ENCODE assay signal across 20 cellular contexts in genomic region chr16:85954927-85955539, GRCh38. TPM values are rescaled to one million over a fixed set of nuclear protein-coding genes. Genes with fewer than 3 reads are reported as not detected.
A peak's percentile ranks its signal among the peaks of the same experiment; 100 is the strongest.
DNase-seq lines count a peak whose midpoint lies in the region; ATAC-seq, FAIRE-seq and TF ChIP-seq lines count a peak whose summit lies in the region.
"Had no signal": no experiment of that assay in that cellular context is flagged by ENCODE, and none has a peak within 500 bp of the region (broad histone marks: within the 10 kb centered on the region; RNA-seq: fewer than 3 reads in every experiment).

No MANE protein-coding gene starts in this region.

- no TSS peak for BruUV-seq in GM12878 (replicated peaks; lab: Mats Ljungman, UMichigan)

- H3K9ac ChIP-seq in BLaER1 (no peak overlapping the region), GM12878 (ENCODE audit: control insufficient read depth, insufficient read depth, low read length) (no peak overlapping the region)

- CTCF ChIA-PET in GM12878 (lab: Yijun Ruan, JAX) = interaction anchor here (0.7 to 1.3 kb wide), 3 partner anchors 8 to 49 kb away, joined by 3 to 5 read pairs (median 4); no protein-coding TSS in a partner anchor
- CTCF ChIA-PET in CD8-positive, alpha-beta memory T cell (lab: Charles Lee) = no interaction called here

- intact Hi-C loops in GM12878 (cut with micrococcal nuclease; ENCODE audit: unreplicated experiment) = no loop called here

- DNase-seq in GM12878 (ENCODE audit: low read depth, low spot score) = no peak
- DNase-seq in CD8-positive, alpha-beta memory T cell = no peak
- DNase-seq in naive thymus-derived CD8-positive, alpha-beta T cell = no peak
- no peak for DNase-seq in substantia nigra (lab: John Stamatoyannopoulos, UW)
- DNase-seq: DMS79 treated with DMSO at 0.1 percent for 48 hours, KBM-7, NCI-H1417, NCI-H187 treated with DMSO at 0.1 percent for 48 hours, NCI-H226, NCI-H524, NCI-H82, SHP77 had no signal

- H3K4me1 Mint-ChIP-seq in stimulated activated memory B cell treated with anti-CD40 and anti-IgM and Interleukin-4, amounts not matched to agents 10 μg/mL and 1 μg/mL and 100 μg/mL, for 72 hours = peaks cover 58% of the 10 kb centered on the region
- H3K4me1 Mint-ChIP-seq in CD8-positive, alpha-beta memory T cell = peaks cover 0 to 12% (median under 1%) of the 10 kb centered on the region in 3 donors
- peaks cover under 1 to 26% (median 8%) of the 10 kb centered on the region in 4 donors for H3K4me1 Mint-ChIP-seq in naive thymus-derived CD8-positive, alpha-beta T cell

- peak; percentile 15 for ATAC-seq in GM21529 (IDR thresholded peaks at IDR 0.05; ENCODE audit: unreplicated experiment)
- ATAC-seq in GM12878 = peak; percentile 59
- ATAC-seq in stimulated activated memory B cell treated with anti-CD40 and anti-IgM and Interleukin-4, amounts not matched to agents 10 μg/mL and 1 μg/mL and 100 μg/mL, for 72 hours = peak; percentile 72
- ATAC-seq in naive thymus-derived CD8-positive, alpha-beta T cell = no peak
- ATAC-seq: GM23338, HCT116 had no signal

- no peak for FAIRE-seq in GM12878 (lab: Jason Lieb, UNC)

- H3K4me3 ChIP-seq in BLaER1 (no peak overlapping the region), GM12878 (no peak overlapping the region)
- no peak overlapping the region for H3K4me3 ChIP-seq in CD8-positive, alpha-beta memory T cell (ENCODE audit: low read length)
- H3K4me3 ChIP-seq: GM23338, SK-N-MC had no signal

- in situ Hi-C loops in GM12878 (cut with MboI) = no loop called here

- peak overlapping the region; percentile 75 for H3K27ac Mint-ChIP-seq in stimulated activated memory B cell treated with anti-CD40 and anti-IgM and Interleukin-4, amounts not matched to agents 10 μg/mL and 1 μg/mL and 100 μg/mL, for 72 hours
- peak overlapping the region in 2 of 8 donors; percentile 42 to 74 for H3K27ac Mint-ChIP-seq in CD8-positive, alpha-beta memory T cell
- H3K27ac Mint-ChIP-seq in naive thymus-derived CD8-positive, alpha-beta T cell = peak overlapping the region in 1 of 10 donors; percentile 34
- H3K27ac Mint-ChIP-seq: CD14-positive monocyte, GM23338 had no signal

- 72% methylated on average over 13 of the region's 13 CpGs for WGBS in GM12878 (ENCODE audit: insufficient coverage, insufficient replicate concordance, low lambda C conversion rate, missing lambda C conversion rate)

- POLR2A ChIA-PET in GM12878 (lab: Charles Lee) = no interaction called here
- POLR2A ChIA-PET in CD8-positive, alpha-beta memory T cell (lab: Charles Lee) = no interaction called here
- POLR2A ChIA-PET in naive thymus-derived CD8-positive, alpha-beta T cell (lab: Charles Lee) = interaction anchor here (1.2 kb wide), 1 partner anchor 11 kb away, joined by 3 read pairs; no protein-coding TSS in a partner anchor

- H3K9me3 ChIP-seq in BLaER1 (no peaks in the 10 kb centered on the region), GM12878 (replicated peaks; ENCODE audit: control insufficient read depth, insufficient read depth, low read length) (no peaks in the 10 kb centered on the region)
- H3K9me3 ChIP-seq in CD8-positive, alpha-beta memory T cell (ENCODE audit: low read length) = no peaks in the 10 kb centered on the region

- no peak for TF ChIP-seq CTCF in GM12878 (IDR thresholded peaks at IDR 0.05 in 2 of 3, conservative IDR thresholded peaks at IDR 0.05 in 1 of 3; ENCODE audit: control insufficient read depth in 2 of 3, extremely low read depth in 1 of 3, insufficient read depth in 1 of 3, low read depth in 3 of 3, low read length in 3 of 3)

- SMC1A ChIA-PET in GM12878 (lab: Charles Lee; ENCODE audit: uncharacterized antibody, unreplicated experiment) = interaction anchor here (1.1 to 2.5 kb wide), 5 partner anchors 10 to 52 kb away, joined by 3 to 16 read pairs (median 3); no protein-coding TSS in a partner anchor

- no peaks in the 10 kb centered on the region for H3K27me3 Mint-ChIP-seq in stimulated activated memory B cell treated with anti-CD40 and anti-IgM and Interleukin-4, amounts not matched to agents 10 μg/mL and 1 μg/mL and 100 μg/mL, for 72 hours
- peaks cover 6 to 11% of the 10 kb centered on the region in 2 donors for H3K27me3 Mint-ChIP-seq in CD8-positive, alpha-beta memory T cell
- H3K27me3 Mint-ChIP-seq in naive thymus-derived CD8-positive, alpha-beta T cell = no peaks in the 10 kb centered on the region

- H3K27me3 ChIP-seq in BLaER1 (no peaks in the 10 kb centered on the region), GM12878 (replicated peaks in 1 of 2; ENCODE audit: control insufficient read depth in 2 of 2, insufficient read depth in 2 of 2, low read length in 1 of 2) (no peaks in the 10 kb centered on the region)
- H3K27me3 ChIP-seq in CD8-positive, alpha-beta memory T cell (ENCODE audit: insufficient read depth, low read length, poor library complexity, severe bottlenecking) = no peaks in the 10 kb centered on the region

- TF ChIP-seq EP300 in GM12878 (IDR thresholded peaks at IDR 0.05; ENCODE audit: borderline replicate concordance in 1 of 2, control insufficient read depth in 1 of 2, low read depth in 2 of 2, low read length in 2 of 2) = no peak

- H3K4me3 Mint-ChIP-seq in stimulated activated memory B cell treated with anti-CD40 and anti-IgM and Interleukin-4, amounts not matched to agents 10 μg/mL and 1 μg/mL and 100 μg/mL, for 72 hours = peak overlapping the region; percentile 13
- H3K4me3 Mint-ChIP-seq in CD8-positive, alpha-beta memory T cell = no peak overlapping the region
- H3K4me3 Mint-ChIP-seq in naive thymus-derived CD8-positive, alpha-beta T cell = no peak overlapping the region
- H3K4me3 Mint-ChIP-seq: GM23338 had no signal

- H3K27ac ChIP-seq in BLaER1 (no peak overlapping the region), GM12878 (ENCODE audit: control insufficient read depth, insufficient read depth) (peak overlapping the region; percentile 20; the same call in 1 of the 2 replicates), substantia nigra (ENCODE audit: low read depth, low read length, poor library complexity, severe bottlenecking) (no peak overlapping the region)
- H3K27ac ChIP-seq in CD8-positive, alpha-beta memory T cell (ENCODE audit: low read depth, low read length) = no peak overlapping the region
- H3K27ac ChIP-seq: SK-N-MC had no signal

- no peaks in the 10 kb centered on the region for H3K9me3 Mint-ChIP-seq in stimulated activated memory B cell treated with anti-CD40 and anti-IgM and Interleukin-4, amounts not matched to agents 10 μg/mL and 1 μg/mL and 100 μg/mL, for 72 hours
- H3K9me3 Mint-ChIP-seq in CD8-positive, alpha-beta memory T cell = no peaks in the 10 kb centered on the region
- H3K9me3 Mint-ChIP-seq in naive thymus-derived CD8-positive, alpha-beta T cell = no peaks in the 10 kb centered on the region
- H3K9me3 Mint-ChIP-seq: GM23338 had no signal

- no peak for TF ChIP-seq RAD21 in GM12878 (IDR thresholded peaks at IDR 0.05; ENCODE audit: insufficient read depth, low read depth, low read length)

- peaks cover 39% of the 10 kb centered on the region for H3K4me1 ChIP-seq in BLaER1
- H3K4me1 ChIP-seq in GM12878 (ENCODE audit: control insufficient read depth, insufficient read depth, low read length) = peaks cover 34% of the 10 kb centered on the region
- H3K4me1 ChIP-seq in CD8-positive, alpha-beta memory T cell (ENCODE audit: insufficient read depth, low read length) = no peaks in the 10 kb centered on the region

- TF ChIP-seq POLR2A in GM12878 (IDR thresholded peaks at IDR 0.05; ENCODE audit: low read depth, low read length) = no peak

- H4K20me1 ChIP-seq in BLaER1 = no peaks in the 10 kb centered on the region
- no peaks in the 10 kb centered on the region for H4K20me1 ChIP-seq in GM12878 (ENCODE audit: control insufficient read depth, insufficient read depth)

- RAD21 ChIA-PET in GM12878 (lab: Charles Lee; ENCODE audit: unreplicated experiment) = interaction anchor here (0.9 to 2.3 kb wide), 6 partner anchors 14 to 134 kb away, joined by 3 to 8 read pairs (median 4); no protein-coding TSS in a partner anchor

- H3K36me3 ChIP-seq in BLaER1 (no peaks in the 10 kb centered on the region), GM12878 (ENCODE audit: control insufficient read depth in 2 of 2, insufficient read depth in 2 of 2, low read length in 1 of 2) (no peaks in the 10 kb centered on the region)
- H3K36me3 ChIP-seq in CD8-positive, alpha-beta memory T cell (ENCODE audit: insufficient read depth, low read length) = no peaks in the 10 kb centered on the region

- H3K4me2 ChIP-seq in BLaER1 (peak overlapping the region; percentile 61), GM12878 (ENCODE audit: control insufficient read depth, insufficient read depth) (peak overlapping the region; percentile 46)
- H3K4me2 ChIP-seq: GM23338 had no signal

- H3K36me3 Mint-ChIP-seq in stimulated activated memory B cell treated with anti-CD40 and anti-IgM and Interleukin-4, amounts not matched to agents 10 μg/mL and 1 μg/mL and 100 μg/mL, for 72 hours = no peaks in the 10 kb centered on the region
- no peaks in the 10 kb centered on the region for H3K36me3 Mint-ChIP-seq in CD8-positive, alpha-beta memory T cell
- no peaks in the 10 kb centered on the region for H3K36me3 Mint-ChIP-seq in naive thymus-derived CD8-positive, alpha-beta T cell
- H3K36me3 Mint-ChIP-seq: CD14-positive monocyte had no signal

- H2AFZ ChIP-seq in GM12878 (ENCODE audit: control insufficient read depth, low read depth, low read length) = no peak overlapping the region; the same call in 1 of the 2 replicates
- H2AFZ ChIP-seq: GM23338 had no signal

- H3K79me2 ChIP-seq in GM12878 (ENCODE audit: control insufficient read depth, insufficient read depth, low read length) = no peaks in the 10 kb centered on the region

RNA-seq across cellular contexts. Expression of gene IRF8, which starts 56.1 kb away (rescaled TPM):
- 220 and 236 TPM in 2 replicates for total RNA-seq in GM12878 (2013; cell fraction: nucleolus; rRNA removed)
- total RNA-seq in GM12878 (2014; rRNA removed) = 229 and 237 TPM in 2 replicates
- total RNA-seq in GM12878 (2014; rRNA removed; fragmentation: Illumina TruSeq; extraction: Trizol) = 164 and 167 TPM in 2 replicates
- total RNA-seq in GM12878 (2021) = 181 and 191 TPM in 2 replicates
- 62.7 TPM for polyA plus RNA-seq in GM12878 (2011; ENCODE audit: low read depth)
- 220 and 328 TPM in 2 replicates for polyA plus RNA-seq in GM12878 (2011; rRNA removed)
- polyA plus RNA-seq in GM12878 (2011; cell fraction: cytosol; rRNA removed) = 175 and 263 TPM in 2 replicates
- 312 and 314 TPM in 2 replicates for polyA plus RNA-seq in GM12878 (2011; cell fraction: nucleus; rRNA removed)
- 116 and 131 TPM in 2 replicates for polyA plus RNA-seq in GM12878 (2012)
- 181 and 269 TPM in 2 replicates for polyA plus RNA-seq in GM12878 (2014; fragmentation: Illumina TruSeq; extraction: Trizol)
- polyA plus RNA-seq in GM12878 (2014; fragmentation: Nextera tagmentation; extraction: Ambion mirVana) = 10 to 100 TPM; 17.1 to 34.5 TPM
- 179 and 194 TPM in 2 replicates for polyA plus RNA-seq in GM12878 (2014; rRNA removed)
- 100 to 1,000 TPM; 104 to 121 TPM for polyA plus RNA-seq in GM12878 (2016; fragmentation: Nextera tagmentation; extraction: Ambion mirVana)
- polyA minus RNA-seq in GM12878 (2011; rRNA and poly(A)+ RNA removed) = 201 and 208 TPM in 2 replicates
- polyA minus RNA-seq in GM12878 (2011; cell fraction: cytosol; rRNA and poly(A)+ RNA removed) = 109 and 123 TPM in 2 replicates
- 155 and 194 TPM in 2 replicates for polyA minus RNA-seq in GM12878 (2011; cell fraction: nucleus; rRNA and poly(A)+ RNA removed)
- total RNA-seq in CD8-positive, alpha-beta memory T cell = 10 to 100 TPM; 19.2 to 22.0 TPM
- polyA plus RNA-seq in CD8-positive, alpha-beta memory T cell = 2.1 TPM
- total RNA-seq in naive thymus-derived CD8-positive, alpha-beta T cell = 10 to 100 TPM; 17.6 to 17.8 TPM
- polyA plus RNA-seq in naive thymus-derived CD8-positive, alpha-beta T cell = 1 to 10 TPM; 2.0 to 5.8 (median 3.2) TPM
- total RNA-seq: RPMI7951 had no signal

Comparison
In these comparisons a context has a peak if more than half of its experiments do, and no peak if none do; other contexts are left out.
1. ATAC-seq: peak in GM21529 (single experiment), GM12878 (single experiment) and stimulated activated memory B cell treated with anti-CD40 and anti-IgM and Interleukin-4, amounts not matched to agents 10 μg/mL and 1 μg/mL and 100 μg/mL, for 72 hours (single experiment); none in naive thymus-derived CD8-positive, alpha-beta T cell (0 of 2).
2. RNA of gene IRF8, which starts 56.1 kb away (total RNA-seq): 164 to 237 TPM in GM12878; 19.2 to 22.0 TPM in CD8-positive, alpha-beta memory T cell and 17.6 to 17.8 TPM in naive thymus-derived CD8-positive, alpha-beta T cell; every median in the first group is over 4 times any median in the second.